Comparison of ENCODE assay signal across 5 cellular contexts in genomic region chr20:1921985-1922384, GRCh38. TPM values are rescaled to one million over a fixed set of nuclear protein-coding genes. Genes with fewer than 3 reads are reported as not detected.
"Had no signal": no experiment of that assay in that cellular context is flagged by ENCODE, and none has a peak within 500 bp of the region (broad histone marks: within the 10 kb centered on the region; RNA-seq: fewer than 3 reads in every experiment).

No MANE protein-coding gene starts in this region.

RNA-seq across cellular contexts. Expression of gene SIRPA, which starts 26.8 kb away (rescaled TPM):
- total RNA-seq: activated CD4-positive, alpha-beta memory T cell treated with anti-CD3 and anti-CD28 coated beads, Interleukin-2, amount 10 ng/mL, durations not matched to agents 7 days and 5 days; activated CD4-positive, alpha-beta T cell treated with anti-CD3 and anti-CD28 coated beads, Interleukin-2, amount 10 ng/mL, durations not matched to agents 7 days and 5 days; activated CD8-positive, alpha-beta memory T cell treated with anti-CD3 and anti-CD28 coated beads, Interleukin-2, amount 10 ng/mL, durations not matched to agents 7 days and 5 days; activated CD8-positive, alpha-beta T cell treated with anti-CD3 and anti-CD28 coated beads, Interleukin-2, amount 10 ng/mL, durations not matched to agents 7 days and 5 days; activated T-helper 2 cell treated with anti-CD3 and anti-CD28 coated beads, Interferon-gamma antibody, Interleukin-2, Interleukin-4, amounts not matched to agents 10 μg/mL and 5 μg/mL and 100 μg/mL, durations not matched to agents 14 hours and 24 hours and 36 hours had no signal
